10 cellular contexts compared by ENCODE assay signal in genomic region chr19:48616491-48617056, GRCh38. TPM values are rescaled to one million over a fixed set of nuclear protein-coding genes. Genes with fewer than 3 reads are reported as not detected.
DNase-seq lines count a peak whose midpoint lies in the region; ATAC-seq, FAIRE-seq and TF ChIP-seq lines count a peak whose summit lies in the region.
"Had no signal": no experiment of that assay in that cellular context is flagged by ENCODE, and none has a peak within 500 bp of the region (broad histone marks: within the 10 kb centered on the region; RNA-seq: fewer than 3 reads in every experiment).

No MANE protein-coding gene starts in this region.

- peaks cover 36% of the 10 kb centered on the region for H3K4me1 Mint-ChIP-seq in activated CD8-positive, alpha-beta memory T cell treated with anti-CD3 and anti-CD28 coated beads, Interleukin-2, amount 10 ng/mL, durations not matched to agents 7 days and 5 days
- peaks cover 23% of the 10 kb centered on the region for H3K4me1 Mint-ChIP-seq in activated CD8-positive, alpha-beta T cell treated with anti-CD3 and anti-CD28 coated beads for 36 hours (ENCODE audit: low read depth)
- peaks cover 13% of the 10 kb centered on the region for H3K4me1 Mint-ChIP-seq in glutamatergic neuron (ENCODE audit: low read depth, unreplicated experiment)
- peaks cover 37 to 49% of the 10 kb centered on the region in 2 donors for H3K4me1 Mint-ChIP-seq in stimulated activated naive B cell treated with anti-CD40 and anti-IgM and Interleukin-4, amounts not matched to agents 10 μg/mL and 1 μg/mL and 100 μg/mL, for 72 hours

- peak overlapping the region; percentile 98 for H3K4me3 Mint-ChIP-seq in activated CD8-positive, alpha-beta memory T cell treated with anti-CD3 and anti-CD28 coated beads, Interleukin-2, amount 10 ng/mL, durations not matched to agents 7 days and 5 days
- peak overlapping the region; percentile 93 for H3K4me3 Mint-ChIP-seq in activated CD8-positive, alpha-beta T cell treated with anti-CD3 and anti-CD28 coated beads for 36 hours
- H3K4me3 Mint-ChIP-seq in glutamatergic neuron (ENCODE audit: unreplicated experiment), result peak overlapping the region; percentile 95
- H3K4me3 Mint-ChIP-seq in stimulated activated naive B cell treated with anti-CD40 and anti-IgM and Interleukin-4, amounts not matched to agents 10 μg/mL and 1 μg/mL and 100 μg/mL, for 72 hours, result peak overlapping the region; percentile 89 to 99

- no peak for ATAC-seq in activated CD8-positive, alpha-beta memory T cell treated with anti-CD3 and anti-CD28 coated beads, Interleukin-2, amount 10 ng/mL, durations not matched to agents 7 days and 5 days
- no peak for ATAC-seq in activated CD8-positive, alpha-beta T cell treated with anti-CD3 and anti-CD28 coated beads for 36 hours
- no peak for ATAC-seq in stimulated activated naive B cell treated with anti-CD40 and anti-IgM and Interleukin-4, amounts not matched to agents 10 μg/mL and 1 μg/mL and 100 μg/mL, for 72 hours (replicated peaks)
- ATAC-seq in HG03139 (IDR thresholded peaks at IDR 0.05; ENCODE audit: unreplicated experiment), result no peak

- intact Hi-C loops in activated CD8-positive, alpha-beta T cell treated with anti-CD3 and anti-CD28 coated beads for 36 hours (cut with micrococcal nuclease), result no loop called here

- no peaks in the 10 kb centered on the region for H3K9me3 Mint-ChIP-seq in activated CD8-positive, alpha-beta memory T cell treated with anti-CD3 and anti-CD28 coated beads, Interleukin-2, amount 10 ng/mL, durations not matched to agents 7 days and 5 days (ENCODE audit: low read depth)
- no peaks in the 10 kb centered on the region for H3K9me3 Mint-ChIP-seq in activated CD8-positive, alpha-beta T cell treated with anti-CD3 and anti-CD28 coated beads for 36 hours
- peaks cover 6% of the 10 kb centered on the region for H3K9me3 Mint-ChIP-seq in glutamatergic neuron (ENCODE audit: unreplicated experiment)
- no peaks in the 10 kb centered on the region for H3K9me3 Mint-ChIP-seq in stimulated activated naive B cell treated with anti-CD40 and anti-IgM and Interleukin-4, amounts not matched to agents 10 μg/mL and 1 μg/mL and 100 μg/mL, for 72 hours

- TF ChIP-seq CTCF in activated CD8-positive, alpha-beta T cell treated with anti-CD3 and anti-CD28 coated beads for 36 hours (IDR thresholded peaks at IDR 0.05), result no peak
- no peak for TF ChIP-seq CTCF in glutamatergic neuron (IDR thresholded peaks at IDR 0.05; ENCODE audit: partially characterized antibody, unreplicated experiment)

- no peaks in the 10 kb centered on the region for H3K27me3 Mint-ChIP-seq in activated CD8-positive, alpha-beta memory T cell treated with anti-CD3 and anti-CD28 coated beads, Interleukin-2, amount 10 ng/mL, durations not matched to agents 7 days and 5 days
- H3K27me3 Mint-ChIP-seq in activated CD8-positive, alpha-beta T cell treated with anti-CD3 and anti-CD28 coated beads for 36 hours, result no peaks in the 10 kb centered on the region
- H3K27me3 Mint-ChIP-seq in glutamatergic neuron (ENCODE audit: unreplicated experiment), result peaks cover 9% of the 10 kb centered on the region
- H3K27me3 Mint-ChIP-seq in stimulated activated naive B cell treated with anti-CD40 and anti-IgM and Interleukin-4, amounts not matched to agents 10 μg/mL and 1 μg/mL and 100 μg/mL, for 72 hours, result no peaks in the 10 kb centered on the region

- no peak for DNase-seq in activated CD8-positive, alpha-beta memory T cell treated with anti-CD3 and anti-CD28 coated beads, Interleukin-2, amount 10 ng/mL, durations not matched to agents 7 days and 5 days
- no peak for DNase-seq in activated CD8-positive, alpha-beta memory T cell treated with anti-CD3 and anti-CD28 coated beads for 24 hours
- no peak for DNase-seq in activated CD8-positive, alpha-beta T cell treated with anti-CD3 and anti-CD28 coated beads for 36 hours
- DNase-seq in glutamatergic neuron (no peak), A172 (ENCODE audit: low spot score) (no peak), GM19239 (ENCODE audit: insufficient read length, low spot score) (no peak)
- no peak for DNase-seq in stimulated activated naive B cell treated with anti-CD40 and anti-IgM and Interleukin-4, amounts not matched to agents 10 μg/mL and 1 μg/mL and 100 μg/mL, for 72 hours
- DNase-seq: activated CD4-positive, alpha-beta T cell treated with anti-CD3 and anti-CD28 coated beads for 4 hours had no signal

- H3K27ac Mint-ChIP-seq in activated CD8-positive, alpha-beta memory T cell treated with anti-CD3 and anti-CD28 coated beads, Interleukin-2, amount 10 ng/mL, durations not matched to agents 7 days and 5 days, result peak overlapping the region; percentile 99
- peak overlapping the region; percentile 100 for H3K27ac Mint-ChIP-seq in activated CD8-positive, alpha-beta T cell treated with anti-CD3 and anti-CD28 coated beads for 36 hours
- H3K27ac Mint-ChIP-seq in glutamatergic neuron (ENCODE audit: unreplicated experiment), result peak overlapping the region; percentile 12
- H3K27ac Mint-ChIP-seq in stimulated activated naive B cell treated with anti-CD40 and anti-IgM and Interleukin-4, amounts not matched to agents 10 μg/mL and 1 μg/mL and 100 μg/mL, for 72 hours, result peak overlapping the region; percentile 92

- peaks cover 45% of the 10 kb centered on the region for H3K36me3 Mint-ChIP-seq in activated CD8-positive, alpha-beta memory T cell treated with anti-CD3 and anti-CD28 coated beads, Interleukin-2, amount 10 ng/mL, durations not matched to agents 7 days and 5 days
- peaks cover 51% of the 10 kb centered on the region for H3K36me3 Mint-ChIP-seq in activated CD8-positive, alpha-beta T cell treated with anti-CD3 and anti-CD28 coated beads for 36 hours (ENCODE audit: low read depth)
- no peaks in the 10 kb centered on the region for H3K36me3 Mint-ChIP-seq in glutamatergic neuron (ENCODE audit: unreplicated experiment)
- peaks cover 60 to 70% of the 10 kb centered on the region in 2 donors for H3K36me3 Mint-ChIP-seq in stimulated activated naive B cell treated with anti-CD40 and anti-IgM and Interleukin-4, amounts not matched to agents 10 μg/mL and 1 μg/mL and 100 μg/mL, for 72 hours

- FAIRE-seq in GM19239 (lab: Jason Lieb, UNC), result no peak

- CTCF ChIA-PET in activated CD8-positive, alpha-beta memory T cell treated with anti-CD3 and anti-CD28 coated beads, Interleukin-2, amount 10 ng/mL, durations not matched to agents 7 days and 5 days (lab: Charles Lee), result interaction anchor here (0.7 to 2.6 kb wide), 3 partner anchors 8 to 225 kb away, joined by 3 to 12 read pairs (median 9); partner anchors contain the start of gene KDELR1
- CTCF ChIA-PET in activated CD8-positive, alpha-beta T cell treated with anti-CD3 and anti-CD28 coated beads for 36 hours (lab: Charles Lee), result interaction anchor here (0.8 to 3.6 kb wide), 5 partner anchors 8 to 225 kb away, joined by 3 to 14 read pairs (median 4); partner anchors contain the start of genes CA11 and KDELR1

- POLR2A ChIA-PET in activated CD8-positive, alpha-beta T cell treated with anti-CD3 and anti-CD28 coated beads for 36 hours (lab: Charles Lee), result interaction anchor here (0.6 to 10.8 kb wide), 25 partner anchors 9 to 1188 kb away, joined by 3 to 154 read pairs (median 4); partner anchors contain the start of genes CA11, DBP, SPACA4 and SYNGR4

RNA-seq across cellular contexts. Expression of gene FAM83E, which starts 1.7 kb away (rescaled TPM):
- total RNA-seq in activated CD8-positive, alpha-beta memory T cell treated with anti-CD3 and anti-CD28 coated beads, Interleukin-2, amount 10 ng/mL, durations not matched to agents 7 days and 5 days, result 1 to 10 TPM; 2.8 to 4.1 TPM
- 1 to 10 TPM; 3.8 to 4.7 TPM for total RNA-seq in activated CD8-positive, alpha-beta T cell treated with anti-CD3 and anti-CD28 coated beads for 36 hours
- total RNA-seq in glutamatergic neuron (ENCODE audit: unreplicated experiment), result 1.5 TPM
- total RNA-seq in A172 (2014; rRNA removed; shearing (Covaris generic)), result 0.07 TPM in 1 of 2 replicates, not detected in the other

RNA-seq across cellular contexts. Expression of gene RPL18, which starts 2.4 kb away (rescaled TPM):
- total RNA-seq in activated CD8-positive, alpha-beta memory T cell treated with anti-CD3 and anti-CD28 coated beads, Interleukin-2, amount 10 ng/mL, durations not matched to agents 7 days and 5 days, result 1,000 to 10,000 TPM; 1,413 to 1,465 TPM
- total RNA-seq in activated CD8-positive, alpha-beta T cell treated with anti-CD3 and anti-CD28 coated beads for 36 hours, result 1,000 to 10,000 TPM; 2,304 to 2,324 TPM
- total RNA-seq in glutamatergic neuron (ENCODE audit: unreplicated experiment), result 1,011 TPM
- total RNA-seq in A172 (2014; rRNA removed; shearing (Covaris generic)), result 764 and 1,035 TPM in 2 replicates

RNA-seq across cellular contexts. Expression of gene SPHK2, which starts 2.7 kb away (rescaled TPM):
- 10 to 100 TPM; 37.3 to 43.4 TPM for total RNA-seq in activated CD8-positive, alpha-beta memory T cell treated with anti-CD3 and anti-CD28 coated beads, Interleukin-2, amount 10 ng/mL, durations not matched to agents 7 days and 5 days
- 10 to 100 TPM; 22.3 to 22.9 TPM for total RNA-seq in activated CD8-positive, alpha-beta T cell treated with anti-CD3 and anti-CD28 coated beads for 36 hours
- total RNA-seq in glutamatergic neuron (ENCODE audit: unreplicated experiment), result 146 TPM
- 7.6 and 10.5 TPM in 2 replicates for total RNA-seq in A172 (2014; rRNA removed; shearing (Covaris generic))

RNA-seq across cellular contexts. Expression of gene SPACA4, which starts 10.0 kb away (rescaled TPM):
- not detected for total RNA-seq in activated CD8-positive, alpha-beta memory T cell treated with anti-CD3 and anti-CD28 coated beads, Interleukin-2, amount 10 ng/mL, durations not matched to agents 7 days and 5 days
- total RNA-seq in activated CD8-positive, alpha-beta T cell treated with anti-CD3 and anti-CD28 coated beads for 36 hours, result not detected
- total RNA-seq in glutamatergic neuron (ENCODE audit: unreplicated experiment), result not detected
- total RNA-seq in A172 (2014; rRNA removed; shearing (Covaris generic)), result not detected in 2 replicates
- total RNA-seq: myocyte had no signal

RNA-seq across cellular contexts. Expression of gene DBP, which starts 20.6 kb away (rescaled TPM):
- total RNA-seq in activated CD8-positive, alpha-beta memory T cell treated with anti-CD3 and anti-CD28 coated beads, Interleukin-2, amount 10 ng/mL, durations not matched to agents 7 days and 5 days, result 10 to 100 TPM; 11.3 to 18.0 TPM
- total RNA-seq in activated CD8-positive, alpha-beta T cell treated with anti-CD3 and anti-CD28 coated beads for 36 hours, result 10 to 100 TPM; 10.8 to 13.1 TPM
- total RNA-seq in glutamatergic neuron (ENCODE audit: unreplicated experiment), result 2.9 TPM
- total RNA-seq in A172 (2014; rRNA removed; shearing (Covaris generic)), result 2.6 and 15.5 TPM in 2 replicates

Comparison
In these comparisons a context has a peak if more than half of its experiments do, and no peak if none do; other contexts are left out.
1. H3K27ac Mint-ChIP-seq: peak in every context shown above with its lines; median percentile 100 in activated CD8-positive, alpha-beta T cell treated with anti-CD3 and anti-CD28 coated beads for 36 hours; 99 in activated CD8-positive, alpha-beta memory T cell treated with anti-CD3 and anti-CD28 coated beads, Interleukin-2, amount 10 ng/mL, durations not matched to agents 7 days and 5 days; 92 in stimulated activated naive B cell treated with anti-CD40 and anti-IgM and Interleukin-4, amounts not matched to agents 10 μg/mL and 1 μg/mL and 100 μg/mL, for 72 hours; 12 in glutamatergic neuron.